14 cellular contexts compared by ENCODE assay signal in the genomic region with DNA sequence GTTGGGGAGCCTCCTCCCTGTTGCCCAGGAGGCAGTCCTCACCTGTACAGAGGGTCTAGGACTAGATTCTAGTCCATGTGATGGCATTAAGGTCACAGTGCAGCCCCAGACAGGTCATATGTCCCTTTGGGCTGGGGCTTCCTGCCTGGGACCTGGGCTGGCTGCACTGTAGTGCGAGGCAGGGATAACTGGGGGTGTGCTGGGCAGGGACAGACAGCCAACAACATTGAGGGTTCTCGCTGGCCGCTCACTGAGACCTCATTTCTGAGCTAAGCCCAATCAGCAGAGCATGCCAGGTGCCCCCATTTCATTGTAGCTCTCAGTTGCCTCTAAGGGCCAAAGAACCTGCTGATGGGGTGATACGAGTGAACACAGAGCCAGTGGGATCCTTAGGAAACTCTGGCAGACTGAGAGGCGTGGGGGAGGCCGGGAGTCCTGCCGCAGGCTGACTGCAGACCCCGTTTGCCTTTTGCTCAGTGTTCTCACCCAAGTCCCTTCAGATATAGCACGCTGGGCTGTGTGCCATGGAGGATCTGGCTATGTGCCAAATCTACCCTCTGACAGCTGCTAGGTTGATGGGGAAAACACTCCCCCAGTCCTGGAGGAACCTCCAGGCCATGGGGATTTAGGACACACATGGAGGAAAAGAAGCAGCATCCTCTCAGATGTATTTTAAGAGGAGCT. TPM values are rescaled to one million over a fixed set of nuclear protein-coding genes. Genes with fewer than 3 reads are reported as not detected.
DNase-seq lines count a peak whose midpoint lies in the region; ATAC-seq, FAIRE-seq and TF ChIP-seq lines count a peak whose summit lies in the region.
"Had no signal": no experiment of that assay in that cellular context is flagged by ENCODE, and none has a peak within 500 bp of the region (broad histone marks: within the 10 kb centered on the region; RNA-seq: fewer than 3 reads in every experiment).

No MANE protein-coding gene starts in this region.

- FAIRE-seq in D721Med (lab: Jason Lieb, UNC) = no peak

- H3K4me3 ChIP-seq in cardiac fibroblast (replicated peaks in 1 of 2; ENCODE audit: low read depth in 2 of 2, low read length in 2 of 2) = no peak overlapping the region
- H3K4me3 ChIP-seq: SJSA1, skin epidermis had no signal

- DNase-seq in Daoy (ENCODE audit: low read depth) (peak; percentile 23), NCI-H2171 treated with DMSO at 0.1 percent for 48 hours (lab: John Stamatoyannopoulos, UW) (peak; percentile 87), cardiac fibroblast (ENCODE audit: low read depth in 2 of 2) (peak; percentile 41 to 56), mesenteric fat pad (ENCODE audit: low spot score) (peak; percentile 77), D721Med (ENCODE audit: insufficient read length, low spot score) (no peak)
- DNase-seq: activated naive CD8-positive, alpha-beta T cell treated with anti-CD3 and anti-CD28 coated beads, Interleukin-2, amount 10 ng/mL, durations not matched to agents 7 days and 5 days; KBM-7; WERI-Rb-1 had no signal

- ATAC-seq in HG02981 (IDR thresholded peaks at IDR 0.05; ENCODE audit: unreplicated experiment) (no peak), GM21526 (IDR thresholded peaks at IDR 0.05; ENCODE audit: low FRiP score, unreplicated experiment) (no peak), GM21390 (IDR thresholded peaks at IDR 0.05; ENCODE audit: unreplicated experiment) (no peak)
- ATAC-seq: naive thymus-derived CD8-positive, alpha-beta T cell had no signal

- no peak for TF ChIP-seq CTCF in cardiac fibroblast (IDR thresholded peaks at IDR 0.05; ENCODE audit: low read depth, low read length)
- no peak for TF ChIP-seq CTCF in D721Med (IDR thresholded peaks at IDR 0.05; ENCODE audit: insufficient read depth, missing control alignments)

RNA-seq across cellular contexts. Expression of gene DYSF, which starts 51.9 kb away (rescaled TPM):
- 0.23 and 5.9 TPM in 2 replicates for total RNA-seq in Daoy (2014; rRNA removed; shearing (Covaris generic))
- 54.1 TPM for total RNA-seq in mesenteric fat pad
